In the genomic region with DNA sequence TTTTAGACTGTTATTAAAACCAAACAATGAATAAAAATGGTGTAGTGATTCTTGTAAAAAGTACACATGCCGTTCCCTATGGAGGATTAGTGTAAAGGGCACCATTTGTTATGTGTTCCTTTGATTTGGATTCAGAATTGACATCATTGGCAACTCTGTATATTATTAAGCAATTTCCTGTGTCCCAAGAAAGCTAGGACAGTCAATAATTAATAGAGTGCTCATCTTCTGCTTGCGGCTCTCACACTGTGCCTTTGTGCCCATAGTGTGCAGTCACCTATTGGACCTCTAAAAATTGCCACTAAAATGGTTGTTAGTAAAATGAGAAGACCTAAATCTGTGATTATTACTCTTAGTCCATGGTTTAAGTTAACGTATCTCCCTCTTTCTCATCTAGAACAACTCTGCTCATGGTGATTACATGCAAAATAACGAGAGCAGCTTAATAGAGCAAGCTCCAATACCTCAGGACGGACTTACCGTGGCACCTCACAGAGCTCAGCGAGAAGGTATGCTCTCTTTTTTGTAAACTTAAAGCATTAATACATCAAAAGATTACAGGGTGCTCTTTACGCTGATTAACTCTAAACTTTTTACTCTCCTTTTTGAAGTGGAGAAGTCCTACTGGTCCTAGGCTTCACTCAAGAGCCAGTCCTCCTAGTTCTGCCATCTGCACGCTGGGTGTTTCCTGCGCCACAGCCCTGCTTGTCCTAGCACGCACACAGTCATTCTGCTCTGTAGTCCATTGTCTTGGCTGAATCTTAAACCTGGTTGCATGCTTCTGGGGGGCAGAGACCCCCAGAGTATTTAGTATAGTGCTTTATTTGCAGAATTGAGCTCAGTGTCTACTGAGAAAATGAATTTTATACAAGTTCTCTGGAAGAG, we compare ENCODE assay signal across 22 cellular contexts. TPM values are rescaled to one million over a fixed set of nuclear protein-coding genes. Genes with fewer than 3 reads are reported as not detected.
DNase-seq lines count a peak whose midpoint lies in the region; ATAC-seq, FAIRE-seq and TF ChIP-seq lines count a peak whose summit lies in the region.
"Had no signal": no experiment of that assay in that cellular context is flagged by ENCODE, and none has a peak within 500 bp of the region (broad histone marks: within the 10 kb centered on the region; RNA-seq: fewer than 3 reads in every experiment).

No MANE protein-coding gene starts in this region.

- TF ChIP-seq CTCF in astrocyte (IDR thresholded peaks at IDR 0.05; ENCODE audit: insufficient read depth, low read depth, low read length) (no peak), foreskin keratinocyte (conservative IDR thresholded peaks at IDR 0.05) (no peak), right lobe of liver (IDR thresholded peaks at IDR 0.05) (no peak)

- ATAC-seq in foreskin keratinocyte (peak; percentile 42), right lobe of liver (peak; percentile 85 to 90 (median 87)), GM21786 (IDR thresholded peaks at IDR 0.05; ENCODE audit: unreplicated experiment) (no peak)
- ATAC-seq: Right ventricle myocardium inferior had no signal

- no peak overlapping the region for H3K4me3 ChIP-seq in astrocyte (ENCODE audit: insufficient read depth, low read depth, low read length)
- H3K4me3 ChIP-seq in right lobe of liver: peak overlapping the region; percentile 22 to 54 (median 51)
- H3K4me3 ChIP-seq: GM23248, HAP-1, SJSA1 had no signal

- peaks cover 2% of the 10 kb centered on the region for H3K79me2 ChIP-seq in astrocyte (ENCODE audit: insufficient read depth, low read length)

- H3K4me3 Mint-ChIP-seq in astrocyte (ENCODE audit: unreplicated experiment): no peak overlapping the region
- H3K4me3 Mint-ChIP-seq: B cell had no signal

- peaks cover 5% of the 10 kb centered on the region for H4K20me1 ChIP-seq in astrocyte (ENCODE audit: insufficient read depth, low read length)

- no peaks in the 10 kb centered on the region for H3K4me1 Mint-ChIP-seq in astrocyte (ENCODE audit: low read depth, unreplicated experiment)

- FAIRE-seq in astrocyte (lab: Jason Lieb, UNC): peak; percentile 26
- FAIRE-seq: RCC 7860 had no signal

- no peaks in the 10 kb centered on the region for H3K27me3 ChIP-seq in astrocyte (ENCODE audit: insufficient read depth, low read length)
- H3K27me3 ChIP-seq in foreskin keratinocyte: no peaks in the 10 kb centered on the region
- no peaks in the 10 kb centered on the region for H3K27me3 ChIP-seq in right lobe of liver
- H3K27me3 ChIP-seq: SJSA1 had no signal

- H3K27ac ChIP-seq in astrocyte (ENCODE audit: low read depth, low read length): no peak overlapping the region
- no peak overlapping the region for H3K27ac ChIP-seq in foreskin keratinocyte
- H3K27ac ChIP-seq in right lobe of liver: peak overlapping the region; percentile 13 to 72 (median 51)
- H3K27ac ChIP-seq: GM23248, SJSA1 had no signal

- H2AFZ ChIP-seq in astrocyte (ENCODE audit: low read depth, low read length): no peak overlapping the region
- H2AFZ ChIP-seq: GM23248 had no signal

- peak; percentile 85 for TF ChIP-seq POLR2A in right lobe of liver (IDR thresholded peaks at IDR 0.05)

- no peak overlapping the region for H3K9ac ChIP-seq in astrocyte (ENCODE audit: low read length)
- H3K9ac ChIP-seq: GM23248 had no signal

- H3K9me3 ChIP-seq in astrocyte (ENCODE audit: insufficient read depth, low read depth, low read length) (no peaks in the 10 kb centered on the region), right lobe of liver (no peaks in the 10 kb centered on the region)
- H3K9me3 ChIP-seq: HAP-1, SJSA1 had no signal

- no peak overlapping the region for H3K4me2 ChIP-seq in astrocyte (ENCODE audit: low read length)

- H3K36me3 Mint-ChIP-seq in astrocyte (ENCODE audit: low read depth, unreplicated experiment): peaks cover 5% of the 10 kb centered on the region

- intact Hi-C loops in right lobe of liver (cut with DNase I): no loop called here

- H3K27ac Mint-ChIP-seq in astrocyte (ENCODE audit: unreplicated experiment): no peak overlapping the region
- H3K27ac Mint-ChIP-seq: B cell had no signal

- WGBS in right lobe of liver (ENCODE audit: insufficient coverage, low coverage, low lambda C conversion rate, missing lambda C conversion rate): 43% methylated on average over 11 of the region's 11 CpGs

- in situ Hi-C loops in ACHN (cut with HindIII; ENCODE audit: low pct_ligation_motif_present, low pct_unique_long_range_greater_than_20kb, low sequenced_read_pairs): no loop called here

- no peaks in the 10 kb centered on the region for H3K27me3 Mint-ChIP-seq in astrocyte (ENCODE audit: low read depth, unreplicated experiment)
- H3K27me3 Mint-ChIP-seq: B cell had no signal

- DNase-seq in ACHN (peak; percentile 48), astrocyte (ENCODE audit: low read depth) (no peak), foreskin keratinocyte (peak in 1 of 2 donors; percentile 17), right lobe of liver (no peak), T-helper 1 cell (no peak), DMS114 treated with DMSO at 0.1 percent for 48 hours (lab: John Stamatoyannopoulos, UW; ENCODE audit: unreplicated experiment) (no peak), NCI-H226 (no peak)
- DNase-seq: DMS79, GM23248, KG1, NCI-H1092 treated with DMSO at 0.1 percent for 48 hours, NCI-H2081, NCI-H2171 treated with DMSO at 0.1 percent for 48 hours, NCI-H446, NCI-H526, OCI-M1 had no signal

- no peaks in the 10 kb centered on the region for H3K9me3 Mint-ChIP-seq in astrocyte (ENCODE audit: unreplicated experiment)

- H3K36me3 ChIP-seq in astrocyte (ENCODE audit: insufficient read depth, low read length): peaks cover 4% of the 10 kb centered on the region
- H3K36me3 ChIP-seq in right lobe of liver: peaks cover 0 to 23% (median 10%) of the 10 kb centered on the region in 4 donors

- no peaks in the 10 kb centered on the region for H3K4me1 ChIP-seq in astrocyte (ENCODE audit: insufficient read depth, low read length)
- peaks cover 21% of the 10 kb centered on the region for H3K4me1 ChIP-seq in foreskin keratinocyte
- peaks cover 0 to 40% (median 14%) of the 10 kb centered on the region in 4 donors for H3K4me1 ChIP-seq in right lobe of liver
- H3K4me1 ChIP-seq: HAP-1, SJSA1 had no signal

RNA-seq across cellular contexts. Expression of a gene that starts 16.7 kb away (rescaled TPM):
- total RNA-seq in astrocyte: 14.8 and 16.3 TPM in 2 replicates
- total RNA-seq in foreskin keratinocyte: 16.2 and 16.6 TPM in 2 replicates
- 3.7 and 4.5 TPM in 2 replicates for polyA plus RNA-seq in foreskin keratinocyte
- 10 to 100 TPM; 18.9 to 26.6 (median 23.5) TPM for total RNA-seq in right lobe of liver

Comparison
In these comparisons a context has a peak if more than half of its experiments do, and no peak if none do; other contexts are left out.
1. H3K27ac ChIP-seq: peak in right lobe of liver (3 of 3); none in astrocyte (single experiment) and foreskin keratinocyte (single experiment).